1 cellular context compared by ENCODE assay signal in genomic region chr9:4298255-4299005, GRCh38.
TF ChIP-seq lines count a peak whose summit lies in the region.

No MANE protein-coding gene starts in this region.

TF ChIP-seq in WTC11, 78 proteins besides CTCF, POLR2A, EP300 and RAD21 (continued from another document):
- TF ChIP-seq, protein P1, sequence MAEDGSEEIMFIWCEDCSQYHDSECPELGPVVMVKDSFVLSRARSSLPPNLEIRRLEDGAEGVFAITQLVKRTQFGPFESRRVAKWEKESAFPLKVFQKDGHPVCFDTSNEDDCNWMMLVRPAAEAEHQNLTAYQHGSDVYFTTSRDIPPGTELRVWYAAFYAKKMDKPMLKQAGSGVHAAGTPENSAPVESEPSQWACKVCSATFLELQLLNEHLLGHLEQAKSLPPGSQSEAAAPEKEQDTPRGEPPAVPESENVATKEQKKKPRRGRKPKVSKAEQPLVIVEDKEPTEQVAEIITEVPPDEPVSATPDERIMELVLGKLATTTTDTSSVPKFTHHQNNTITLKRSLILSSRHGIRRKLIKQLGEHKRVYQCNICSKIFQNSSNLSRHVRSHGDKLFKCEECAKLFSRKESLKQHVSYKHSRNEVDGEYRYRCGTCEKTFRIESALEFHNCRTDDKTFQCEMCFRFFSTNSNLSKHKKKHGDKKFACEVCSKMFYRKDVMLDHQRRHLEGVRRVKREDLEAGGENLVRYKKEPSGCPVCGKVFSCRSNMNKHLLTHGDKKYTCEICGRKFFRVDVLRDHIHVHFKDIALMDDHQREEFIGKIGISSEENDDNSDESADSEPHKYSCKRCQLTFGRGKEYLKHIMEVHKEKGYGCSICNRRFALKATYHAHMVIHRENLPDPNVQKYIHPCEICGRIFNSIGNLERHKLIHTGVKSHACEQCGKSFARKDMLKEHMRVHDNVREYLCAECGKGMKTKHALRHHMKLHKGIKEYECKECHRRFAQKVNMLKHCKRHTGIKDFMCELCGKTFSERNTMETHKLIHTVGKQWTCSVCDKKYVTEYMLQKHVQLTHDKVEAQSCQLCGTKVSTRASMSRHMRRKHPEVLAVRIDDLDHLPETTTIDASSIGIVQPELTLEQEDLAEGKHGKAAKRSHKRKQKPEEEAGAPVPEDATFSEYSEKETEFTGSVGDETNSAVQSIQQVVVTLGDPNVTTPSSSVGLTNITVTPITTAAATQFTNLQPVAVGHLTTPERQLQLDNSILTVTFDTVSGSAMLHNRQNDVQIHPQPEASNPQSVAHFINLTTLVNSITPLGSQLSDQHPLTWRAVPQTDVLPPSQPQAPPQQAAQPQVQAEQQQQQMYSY (CRISPR knock-in tag; IDR thresholded peaks at IDR 0.05) = no peak
- TF ChIP-seq MXD4 (CRISPR knock-in tag; IDR thresholded peaks at IDR 0.05; ENCODE audit: borderline replicate concordance) (no peak), TEAD1 (CRISPR knock-in tag; IDR thresholded peaks at IDR 0.05) (no peak), ZNF396 (CRISPR knock-in tag; IDR thresholded peaks at IDR 0.05; ENCODE audit: borderline replicate concordance) (no peak), GABPB1 (CRISPR knock-in tag; IDR thresholded peaks at IDR 0.05) (no peak), NR2C2 (CRISPR knock-in tag; IDR thresholded peaks at IDR 0.05) (no peak), NFYB (CRISPR knock-in tag; conservative IDR thresholded peaks at IDR 0.05; ENCODE audit: low read depth) (no peak)
